In the genomic region with DNA sequence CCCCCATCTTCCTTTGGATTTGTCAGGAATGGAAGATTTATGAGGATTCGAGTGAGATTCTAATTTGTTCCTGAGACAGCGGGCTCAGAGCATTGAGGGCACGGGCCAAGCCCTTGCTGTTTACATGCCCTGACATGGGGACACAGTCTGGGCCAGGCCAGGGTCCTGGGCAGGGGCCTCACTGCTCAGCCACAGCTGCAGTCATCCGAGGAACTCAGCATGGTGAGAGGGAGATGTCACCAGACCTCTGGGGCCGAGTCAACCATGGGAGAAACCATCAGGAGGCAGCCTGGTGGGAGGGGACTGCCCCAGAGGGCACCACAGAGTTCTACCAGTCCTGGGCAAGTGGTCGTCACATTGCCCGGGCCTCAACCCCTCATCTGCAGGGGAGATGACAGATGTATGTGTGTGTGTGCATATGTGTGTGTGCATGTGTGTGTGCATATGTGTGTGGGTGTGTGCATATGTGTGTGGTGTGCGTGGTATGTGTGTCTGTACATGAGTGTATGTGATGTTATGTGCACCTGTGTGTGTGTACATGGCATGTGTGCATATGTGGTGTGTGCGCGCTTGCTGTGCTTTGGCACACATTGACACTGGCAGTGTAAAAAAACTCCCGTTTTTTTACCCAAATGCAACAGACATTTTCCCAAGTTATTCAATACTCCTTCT, we compare ENCODE assay signal across 21 cellular contexts. TPM values are rescaled to one million over a fixed set of nuclear protein-coding genes. Genes with fewer than 3 reads are reported as not detected.
DNase-seq lines count a peak whose midpoint lies in the region; ATAC-seq and TF ChIP-seq lines count a peak whose summit lies in the region.
"Had no signal": no experiment of that assay in that cellular context is flagged by ENCODE, and none has a peak within 500 bp of the region (broad histone marks: within the 10 kb centered on the region; RNA-seq: fewer than 3 reads in every experiment).

No MANE protein-coding gene starts in this region.

- CTCF ChIA-PET in WTC11 (lab: Charles Lee) = interaction anchor here (0.9 to 3.4 kb wide), 2 partner anchors 10 to 38 kb away, joined by 3 to 25 read pairs; no protein-coding TSS in a partner anchor
- CTCF ChIA-PET in activated naive CD4-positive, alpha-beta T cell treated with anti-CD3 and anti-CD28 coated beads, Interleukin-2, amount 10 ng/mL, durations not matched to agents 7 days and 5 days (lab: Charles Lee) = no interaction called here

- no CpG with 5 or more reads among the region's 11 CpGs for WGBS in neuronal stem cell (ENCODE audit: extremely low coverage in 2 of 2, insufficient read length in 2 of 2, insufficient replicate concordance in 1 of 2), 2 donors

- no peak overlapping the region for H3K4ac ChIP-seq in neuronal stem cell (ENCODE audit: low read length)

- no peak overlapping the region for H3K14ac ChIP-seq in neuronal stem cell (ENCODE audit: low read length)

- H4K8ac ChIP-seq in neuronal stem cell (ENCODE audit: low read depth, low read length) = no peak overlapping the region

- H3K27ac ChIP-seq in neuronal stem cell (replicated peaks; ENCODE audit: low read length) = no peak overlapping the region
- H3K27ac ChIP-seq: 22Rv1, Peyer's patch, SK-N-MC had no signal

- peak overlapping the region in 1 of 2 donors; percentile 3 for H3K4me3 ChIP-seq in neuronal stem cell (ENCODE audit: low read length in 2 of 2)
- H3K4me3 ChIP-seq: Peyer's patch, SK-N-MC had no signal

- no peak overlapping the region for H3K4me3 Mint-ChIP-seq in WTC11
- no peak overlapping the region for H3K4me3 Mint-ChIP-seq in activated naive CD4-positive, alpha-beta T cell treated with anti-CD3 and anti-CD28 coated beads, Interleukin-2, amount 10 ng/mL, durations not matched to agents 7 days and 5 days
- H3K4me3 Mint-ChIP-seq: HFFc6 had no signal

- H3K36me3 Mint-ChIP-seq in WTC11 = peaks cover 2% of the 10 kb centered on the region; the same call in 1 of the 2 replicates
- H3K36me3 Mint-ChIP-seq in activated naive CD4-positive, alpha-beta T cell treated with anti-CD3 and anti-CD28 coated beads, Interleukin-2, amount 10 ng/mL, durations not matched to agents 7 days and 5 days = no peaks in the 10 kb centered on the region

- no peak overlapping the region for H3K9ac ChIP-seq in neuronal stem cell (ENCODE audit: low read depth, low read length, poor library complexity)

- no peak for TF ChIP-seq CTCF in WTC11 (IDR thresholded peaks at IDR 0.05)

- H3K27ac Mint-ChIP-seq in WTC11 = no peak overlapping the region
- no peak overlapping the region for H3K27ac Mint-ChIP-seq in activated naive CD4-positive, alpha-beta T cell treated with anti-CD3 and anti-CD28 coated beads, Interleukin-2, amount 10 ng/mL, durations not matched to agents 7 days and 5 days
- H3K27ac Mint-ChIP-seq: HFFc6 had no signal

- H2BK12ac ChIP-seq in neuronal stem cell (ENCODE audit: low read length) = peak overlapping the region; percentile 67

- peak overlapping the region; percentile 80 for H4K91ac ChIP-seq in neuronal stem cell (ENCODE audit: low read depth, low read length, poor library complexity)

- H3K4me1 Mint-ChIP-seq in WTC11 = no peaks in the 10 kb centered on the region
- H3K4me1 Mint-ChIP-seq in activated naive CD4-positive, alpha-beta T cell treated with anti-CD3 and anti-CD28 coated beads, Interleukin-2, amount 10 ng/mL, durations not matched to agents 7 days and 5 days = no peaks in the 10 kb centered on the region

- H3K23ac ChIP-seq in neuronal stem cell (ENCODE audit: low read depth, low read length, poor library complexity) = no peak overlapping the region

- H3K4me2 ChIP-seq in neuronal stem cell (ENCODE audit: insufficient read depth, low read length, poor library complexity, severe bottlenecking) = no peak overlapping the region

- POLR2A ChIA-PET in WTC11 (lab: Charles Lee) = no interaction called here

- ATAC-seq in WTC11 (no peak), GM19455 (IDR thresholded peaks at IDR 0.05; ENCODE audit: unreplicated experiment) (no peak)

- no peaks in the 10 kb centered on the region for H3K36me3 ChIP-seq in neuronal stem cell (replicated peaks in 1 of 2; ENCODE audit: control insufficient read depth in 2 of 2, insufficient read depth in 2 of 2, low read length in 2 of 2)
- H3K36me3 ChIP-seq: Peyer's patch had no signal

- peak overlapping the region; percentile 77 for H2AK5ac ChIP-seq in neuronal stem cell (ENCODE audit: low read depth, low read length)

- no peaks in the 10 kb centered on the region; the same call in 1 of the 2 replicates for H3K27me3 Mint-ChIP-seq in WTC11 (ENCODE audit: low read depth)
- H3K27me3 Mint-ChIP-seq in activated naive CD4-positive, alpha-beta T cell treated with anti-CD3 and anti-CD28 coated beads, Interleukin-2, amount 10 ng/mL, durations not matched to agents 7 days and 5 days = no peaks in the 10 kb centered on the region

- peaks cover 0 to 53% (median 0%) of the 10 kb centered on the region in 3 experiments for H3K27me3 ChIP-seq in neuronal stem cell (ENCODE audit: control insufficient read depth in 3 of 3, insufficient read depth in 3 of 3, low read depth in 1 of 3, low read length in 3 of 3)
- H3K27me3 ChIP-seq: Peyer's patch had no signal

- H2AFZ ChIP-seq in neuronal stem cell (ENCODE audit: low read length) = peak overlapping the region; percentile 22

- no peak overlapping the region for H2BK120ac ChIP-seq in neuronal stem cell (ENCODE audit: low read depth, low read length)

- peak overlapping the region; percentile 87 for H3K18ac ChIP-seq in neuronal stem cell (ENCODE audit: low read length)

- peaks cover 12% of the 10 kb centered on the region for H3K9me3 Mint-ChIP-seq in WTC11
- H3K9me3 Mint-ChIP-seq in activated naive CD4-positive, alpha-beta T cell treated with anti-CD3 and anti-CD28 coated beads, Interleukin-2, amount 10 ng/mL, durations not matched to agents 7 days and 5 days = peaks cover 1% of the 10 kb centered on the region

- peaks cover 6% of the 10 kb centered on the region for H3K79me1 ChIP-seq in neuronal stem cell (ENCODE audit: low read depth, low read length)

- H3K9me3 ChIP-seq in neuronal stem cell (replicated peaks in 1 of 2; ENCODE audit: control insufficient read depth in 2 of 2, insufficient read depth in 1 of 2, low read depth in 1 of 2, low read length in 2 of 2) = peaks cover 0 to 2% of the 10 kb centered on the region in 2 donors

- DNase-seq in NCI-H1417 (lab: John Stamatoyannopoulos, UW) (peak in 2 of 3 experiments; percentile 53 to 63), NCI-H1417 treated with DMSO at 0.1 percent for 48 hours (lab: John Stamatoyannopoulos, UW) (no peak), COLO668 (lab: John Stamatoyannopoulos, UW; ENCODE audit: unreplicated experiment) (peak; percentile 33), WTC11 (ENCODE audit: low spot score) (peak; percentile 8), neuronal stem cell (ENCODE audit: low spot score) (no peak), NCI-H1436 treated with DMSO at 0.1 percent for 48 hours (lab: John Stamatoyannopoulos, UW) (no peak)
- no peak for DNase-seq in activated naive CD4-positive, alpha-beta T cell treated with anti-CD3 and anti-CD28 coated beads, Interleukin-2, amount 10 ng/mL, durations not matched to agents 7 days and 5 days
- DNase-seq: AML-193; DMS 273 treated with DMSO at 0.1 percent for 48 hours; DND-41; GOT3; HFFc6; NCI-H446 treated with DMSO at 0.1 percent for 48 hours; NCI-H748 treated with DMSO at 0.1 percent for 48 hours; NK-92 treated with Interleukin-12 subunit alpha and Interleukin-12 subunit beta, amount 100 ng/mL, for 24 hours; Peyer's patch had no signal

- H3K4me1 ChIP-seq in neuronal stem cell (ENCODE audit: control insufficient read depth in 2 of 2, insufficient read depth in 1 of 2, low read depth in 1 of 2, low read length in 2 of 2) = peaks cover 2 to 11% of the 10 kb centered on the region in 2 donors
- H3K4me1 ChIP-seq: Peyer's patch had no signal

- H2BK15ac ChIP-seq in neuronal stem cell (ENCODE audit: low read length) = no peak overlapping the region

- H2BK5ac ChIP-seq in neuronal stem cell (ENCODE audit: low read length) = no peak overlapping the region

TF ChIP-seq in WTC11, 78 proteins besides CTCF, POLR2A, EP300 and RAD21 (continues in another document):
- TF ChIP-seq RELA (CRISPR knock-in tag; IDR thresholded peaks at IDR 0.05; ENCODE audit: borderline replicate concordance) = no peak
- TF ChIP-seq, protein P1, sequence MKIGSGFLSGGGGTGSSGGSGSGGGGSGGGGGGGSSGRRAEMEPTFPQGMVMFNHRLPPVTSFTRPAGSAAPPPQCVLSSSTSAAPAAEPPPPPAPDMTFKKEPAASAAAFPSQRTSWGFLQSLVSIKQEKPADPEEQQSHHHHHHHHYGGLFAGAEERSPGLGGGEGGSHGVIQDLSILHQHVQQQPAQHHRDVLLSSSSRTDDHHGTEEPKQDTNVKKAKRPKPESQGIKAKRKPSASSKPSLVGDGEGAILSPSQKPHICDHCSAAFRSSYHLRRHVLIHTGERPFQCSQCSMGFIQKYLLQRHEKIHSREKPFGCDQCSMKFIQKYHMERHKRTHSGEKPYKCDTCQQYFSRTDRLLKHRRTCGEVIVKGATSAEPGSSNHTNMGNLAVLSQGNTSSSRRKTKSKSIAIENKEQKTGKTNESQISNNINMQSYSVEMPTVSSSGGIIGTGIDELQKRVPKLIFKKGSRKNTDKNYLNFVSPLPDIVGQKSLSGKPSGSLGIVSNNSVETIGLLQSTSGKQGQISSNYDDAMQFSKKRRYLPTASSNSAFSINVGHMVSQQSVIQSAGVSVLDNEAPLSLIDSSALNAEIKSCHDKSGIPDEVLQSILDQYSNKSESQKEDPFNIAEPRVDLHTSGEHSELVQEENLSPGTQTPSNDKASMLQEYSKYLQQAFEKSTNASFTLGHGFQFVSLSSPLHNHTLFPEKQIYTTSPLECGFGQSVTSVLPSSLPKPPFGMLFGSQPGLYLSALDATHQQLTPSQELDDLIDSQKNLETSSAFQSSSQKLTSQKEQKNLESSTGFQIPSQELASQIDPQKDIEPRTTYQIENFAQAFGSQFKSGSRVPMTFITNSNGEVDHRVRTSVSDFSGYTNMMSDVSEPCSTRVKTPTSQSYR (CRISPR knock-in tag; IDR thresholded peaks at IDR 0.05) = no peak
- no peak for TF ChIP-seq CBFB (CRISPR knock-in tag; IDR thresholded peaks at IDR 0.05; ENCODE audit: low read depth)
- no peak for TF ChIP-seq HMGA2 (CRISPR knock-in tag; IDR thresholded peaks at IDR 0.05)
- no peak for TF ChIP-seq TP53 (CRISPR knock-in tag; IDR thresholded peaks at IDR 0.05)
- TF ChIP-seq ETV6 (CRISPR knock-in tag; IDR thresholded peaks at IDR 0.05) = no peak
- TF ChIP-seq ZNF219 (CRISPR knock-in tag; IDR thresholded peaks at IDR 0.05; ENCODE audit: borderline replicate concordance) = no peak
- TF ChIP-seq ELF4 (CRISPR knock-in tag; IDR thresholded peaks at IDR 0.05; ENCODE audit: low read depth) = no peak
- TF ChIP-seq GTF2I (CRISPR knock-in tag; conservative IDR thresholded peaks at IDR 0.05) = no peak

RNA-seq across cellular contexts. Expression of a gene that starts 42.4 kb away (rescaled TPM):
- total RNA-seq in WTC11 (2021) = 39.4 to 41.0 TPM (median 39.5 TPM) in 3 replicates
- polyA plus RNA-seq in neuronal stem cell (2013, experiment 1 of 2) = 23.6 TPM
- polyA plus RNA-seq in neuronal stem cell (2013, experiment 2 of 2) = 22.7 TPM

RNA-seq across cellular contexts. Expression of a gene that starts 43.9 kb away (rescaled TPM):
- total RNA-seq in WTC11 (2021) = 0.11 TPM in 1 of 3 replicates, not detected in the others
- not detected for polyA plus RNA-seq in neuronal stem cell (2013, experiment 1 of 2)
- not detected for polyA plus RNA-seq in neuronal stem cell (2013, experiment 2 of 2)
- total RNA-seq: HFFc6, HT-29, M059J, Peyer's patch had no signal

Comparison
In these comparisons a context has a peak if more than half of its experiments do, and no peak if none do; other contexts are left out.
1. DNase-seq: peak in NCI-H1417 (2 of 3), COLO668 (single experiment) and WTC11 (single experiment); none in NCI-H1417 treated with DMSO at 0.1 percent for 48 hours (single experiment), neuronal stem cell (single experiment), activated naive CD4-positive, alpha-beta T cell treated with anti-CD3 and anti-CD28 coated beads, Interleukin-2, amount 10 ng/mL, durations not matched to agents 7 days and 5 days (single experiment) and NCI-H1436 treated with DMSO at 0.1 percent for 48 hours (single experiment).